11 cellular contexts compared by ENCODE assay signal in genomic region chr9:121783523-121784507, GRCh38.
DNase-seq lines count a peak whose midpoint lies in the region; ATAC-seq lines count a peak whose summit lies in the region.
"Had no signal": no experiment of that assay in that cellular context is flagged by ENCODE, and none has a peak within 500 bp of the region (broad histone marks: within the 10 kb centered on the region; RNA-seq: fewer than 3 reads in every experiment).

No MANE protein-coding gene starts in this region.

- H3K9me3 Mint-ChIP-seq in activated T-helper 17 cell treated with anti-CD3 and anti-CD28 coated beads, Interleukin-2, amount 50 U/mL, for 72 hours = no peaks in the 10 kb centered on the region

- peak overlapping the region; percentile 65 for H3K27ac ChIP-seq in cingulate gyrus (ENCODE audit: low read depth, low read length)
- H3K27ac ChIP-seq: coronary artery had no signal

- H3K27me3 Mint-ChIP-seq in activated T-helper 17 cell treated with anti-CD3 and anti-CD28 coated beads, Interleukin-2, amount 50 U/mL, for 72 hours = peaks cover 30% of the 10 kb centered on the region

- H3K4me3 Mint-ChIP-seq in activated T-helper 17 cell treated with anti-CD3 and anti-CD28 coated beads, Interleukin-2, amount 50 U/mL, for 72 hours = no peak overlapping the region
- H3K4me3 Mint-ChIP-seq: memory B cell had no signal

- H3K4me1 Mint-ChIP-seq in activated T-helper 17 cell treated with anti-CD3 and anti-CD28 coated beads, Interleukin-2, amount 50 U/mL, for 72 hours = no peaks in the 10 kb centered on the region

- no peaks in the 10 kb centered on the region for H3K36me3 Mint-ChIP-seq in activated T-helper 17 cell treated with anti-CD3 and anti-CD28 coated beads, Interleukin-2, amount 50 U/mL, for 72 hours (ENCODE audit: low read depth)

- in situ Hi-C loops in G401 (cut with HindIII; ENCODE audit: low sequenced_read_pairs) = no loop called here

- H3K27ac Mint-ChIP-seq in activated T-helper 17 cell treated with anti-CD3 and anti-CD28 coated beads, Interleukin-2, amount 50 U/mL, for 72 hours = no peak overlapping the region
- H3K27ac Mint-ChIP-seq: memory B cell had no signal

- DNase-seq in G401 (ENCODE audit: low spot score) (peak; percentile 51), NCI-H2171 (lab: John Stamatoyannopoulos, UW) (peak; percentile 84), pons (ENCODE audit: low spot score) (peak; percentile 34), NCI-H1092 (lab: John Stamatoyannopoulos, UW) (no peak)
- DNase-seq: NCI-H526 had no signal

- no peak for ATAC-seq in GM18498 (IDR thresholded peaks at IDR 0.05; ENCODE audit: unreplicated experiment)
- no peak for ATAC-seq in activated T-helper 17 cell treated with anti-CD3 and anti-CD28 coated beads, Interleukin-2, amount 50 U/mL, for 72 hours (replicated peaks)
- ATAC-seq: SK-N-SH treated with all-trans-retinoic acid at 6 μM for 48 hours had no signal
